Comparison of ENCODE assay signal across 18 cellular contexts in the genomic region with DNA sequence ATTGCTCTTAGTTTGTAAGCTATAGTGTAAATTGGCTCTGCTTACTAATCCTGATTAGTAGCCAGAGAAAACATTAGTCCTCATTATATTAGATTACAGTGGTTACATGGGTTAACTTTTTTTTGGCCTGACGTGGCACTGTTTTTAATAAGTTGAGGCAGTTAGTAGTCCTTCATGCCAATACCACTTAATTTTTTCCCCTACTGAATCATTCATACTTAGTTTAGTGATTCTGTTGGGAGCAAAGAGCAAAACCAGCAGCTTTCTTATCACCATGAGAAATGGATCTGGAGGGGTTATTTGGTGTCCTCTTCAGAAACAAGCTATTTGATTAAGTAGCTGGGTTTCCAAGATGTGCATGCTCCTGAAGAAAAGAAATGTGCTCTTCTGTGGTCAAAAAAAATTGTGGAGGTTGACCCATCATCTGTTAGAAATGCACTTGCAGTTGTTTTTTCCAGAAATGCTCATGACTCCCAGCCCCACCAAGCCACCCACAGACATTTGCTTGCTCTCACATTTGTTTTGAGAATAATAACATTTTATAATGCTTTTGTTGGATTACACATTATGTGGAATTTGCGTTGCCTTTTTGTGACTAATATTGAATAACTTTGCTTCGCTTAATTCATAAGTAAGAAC.
DNase-seq lines count a peak whose midpoint lies in the region; ATAC-seq and TF ChIP-seq lines count a peak whose summit lies in the region.
"Had no signal": no experiment of that assay in that cellular context is flagged by ENCODE, and none has a peak within 500 bp of the region (broad histone marks: within the 10 kb centered on the region; RNA-seq: fewer than 3 reads in every experiment).

No MANE protein-coding gene starts in this region.

- TF ChIP-seq POLR2A in uterus (IDR thresholded peaks at IDR 0.05) = no peak

- H3K4me1 ChIP-seq in uterus = no peaks in the 10 kb centered on the region
- H3K4me1 ChIP-seq: gastrocnemius medialis, Peyer's patch, sigmoid colon had no signal

- H3K27ac Mint-ChIP-seq in activated CD4-positive, alpha-beta memory T cell treated with anti-CD3 and anti-CD28 coated beads for 36 hours = no peak overlapping the region
- H3K27ac Mint-ChIP-seq: stimulated activated naive B cell treated with anti-CD40 and anti-IgM and Interleukin-4, amounts not matched to agents 10 μg/mL and 1 μg/mL and 100 μg/mL, for 72 hours had no signal

- intact Hi-C loops in Right ventricle myocardium inferior (cut with DNase I) (no loop called here), uterus (cut with DNase I; ENCODE audit: low total_unique reads) (no loop called here)
- intact Hi-C loops in activated CD4-positive, alpha-beta memory T cell treated with anti-CD3 and anti-CD28 coated beads for 36 hours (cut with micrococcal nuclease) = no loop called here

- TF ChIP-seq CTCF in coronary artery (IDR thresholded peaks at IDR 0.05) = no peak
- TF ChIP-seq CTCF in omental fat pad (IDR thresholded peaks at IDR 0.05) = no peak
- TF ChIP-seq CTCF in uterus (IDR thresholded peaks at IDR 0.05) = no peak

- no peak overlapping the region for H3K4me3 Mint-ChIP-seq in activated CD4-positive, alpha-beta memory T cell treated with anti-CD3 and anti-CD28 coated beads for 36 hours
- H3K4me3 Mint-ChIP-seq: neural crest cell; stimulated activated naive B cell treated with anti-CD40 and anti-IgM and Interleukin-4, amounts not matched to agents 10 μg/mL and 1 μg/mL and 100 μg/mL, for 72 hours had no signal

- H3K9me3 ChIP-seq in uterus = no peaks in the 10 kb centered on the region
- H3K9me3 ChIP-seq: gastrocnemius medialis, sigmoid colon had no signal

- H3K27me3 Mint-ChIP-seq in activated CD4-positive, alpha-beta memory T cell treated with anti-CD3 and anti-CD28 coated beads for 36 hours = no peaks in the 10 kb centered on the region
- H3K27me3 Mint-ChIP-seq: stimulated activated naive B cell treated with anti-CD40 and anti-IgM and Interleukin-4, amounts not matched to agents 10 μg/mL and 1 μg/mL and 100 μg/mL, for 72 hours had no signal

- CTCF ChIA-PET in activated CD4-positive, alpha-beta memory T cell treated with anti-CD3 and anti-CD28 coated beads for 36 hours (lab: Charles Lee) = no interaction called here

- POLR2A ChIA-PET in activated CD4-positive, alpha-beta memory T cell treated with anti-CD3 and anti-CD28 coated beads for 36 hours (lab: Charles Lee) = no interaction called here

- H3K36me3 Mint-ChIP-seq in activated CD4-positive, alpha-beta memory T cell treated with anti-CD3 and anti-CD28 coated beads for 36 hours = no peaks in the 10 kb centered on the region

- no peaks in the 10 kb centered on the region for H3K4me1 Mint-ChIP-seq in activated CD4-positive, alpha-beta memory T cell treated with anti-CD3 and anti-CD28 coated beads for 36 hours (ENCODE audit: low read depth)
- H3K4me1 Mint-ChIP-seq: stimulated activated naive B cell treated with anti-CD40 and anti-IgM and Interleukin-4, amounts not matched to agents 10 μg/mL and 1 μg/mL and 100 μg/mL, for 72 hours had no signal

- H3K27ac ChIP-seq in coronary artery (no peak overlapping the region), uterus (no peak overlapping the region)
- H3K27ac ChIP-seq: BLaER1 treated with 17β-estradiol and CSF1 and Interleukin-3, amounts not matched to agents 10 nM and 100 nM; gastrocnemius medialis; Peyer's patch; sigmoid colon had no signal

- H3K4me3 ChIP-seq in coronary artery (peak overlapping the region; percentile 39), uterus (no peak overlapping the region)
- H3K4me3 ChIP-seq: BLaER1 treated with 17β-estradiol and CSF1 and Interleukin-3, amounts not matched to agents 10 nM and 100 nM; gastrocnemius medialis; Peyer's patch; sigmoid colon had no signal

- H3K27me3 ChIP-seq in uterus = no peaks in the 10 kb centered on the region
- H3K27me3 ChIP-seq: BLaER1 treated with 17β-estradiol and CSF1 and Interleukin-3, amounts not matched to agents 10 nM and 100 nM; gastrocnemius medialis; Peyer's patch; sigmoid colon had no signal

- H3K36me3 ChIP-seq in uterus = no peaks in the 10 kb centered on the region
- H3K36me3 ChIP-seq: gastrocnemius medialis, Peyer's patch, sigmoid colon had no signal

- DNase-seq in AG20443 (ENCODE audit: low spot score) (peak; percentile 75), M059J (ENCODE audit: low read depth) (peak; percentile 84), coronary artery (ENCODE audit: low spot score) (no peak), omental fat pad (ENCODE audit: low spot score) (no peak), Right ventricle myocardium inferior (ENCODE audit: missing footprints) (no peak), uterus (no peak), NCI-H2029 treated with DMSO at 0.1 percent for 48 hours (lab: John Stamatoyannopoulos, UW) (no peak)
- DNase-seq in activated CD4-positive, alpha-beta memory T cell treated with anti-CD3 and anti-CD28 coated beads for 36 hours = no peak
- DNase-seq: activated CD4-positive, CD25-positive, alpha-beta regulatory T cell; activated gamma-delta T cell; effector CD8-positive, alpha-beta T cell; gastrocnemius medialis; MM.1S; Peyer's patch; sigmoid colon; stimulated activated naive B cell treated with anti-CD40 and anti-IgM and Interleukin-4, amounts not matched to agents 10 μg/mL and 1 μg/mL and 100 μg/mL, for 72 hours had no signal

- ATAC-seq in omental fat pad (ENCODE audit: low FRiP score) = peak; percentile 52
- ATAC-seq in Right ventricle myocardium inferior = no peak
- ATAC-seq: gastrocnemius medialis; stimulated activated naive B cell treated with anti-CD40 and anti-IgM and Interleukin-4, amounts not matched to agents 10 μg/mL and 1 μg/mL and 100 μg/mL, for 72 hours had no signal

- no peaks in the 10 kb centered on the region for H3K9me3 Mint-ChIP-seq in activated CD4-positive, alpha-beta memory T cell treated with anti-CD3 and anti-CD28 coated beads for 36 hours
- H3K9me3 Mint-ChIP-seq: neural crest cell; stimulated activated naive B cell treated with anti-CD40 and anti-IgM and Interleukin-4, amounts not matched to agents 10 μg/mL and 1 μg/mL and 100 μg/mL, for 72 hours had no signal

Comparison
In these comparisons a context has a peak if more than half of its experiments do, and no peak if none do; other contexts are left out.
1. DNase-seq: peak in AG20443 (single experiment) and M059J (single experiment); none in coronary artery (single experiment), omental fat pad (single experiment), Right ventricle myocardium inferior (single experiment), uterus (0 of 2), NCI-H2029 treated with DMSO at 0.1 percent for 48 hours (single experiment) and activated CD4-positive, alpha-beta memory T cell treated with anti-CD3 and anti-CD28 coated beads for 36 hours (single experiment).